1 cellular context compared by ENCODE assay signal in the genomic region with DNA sequence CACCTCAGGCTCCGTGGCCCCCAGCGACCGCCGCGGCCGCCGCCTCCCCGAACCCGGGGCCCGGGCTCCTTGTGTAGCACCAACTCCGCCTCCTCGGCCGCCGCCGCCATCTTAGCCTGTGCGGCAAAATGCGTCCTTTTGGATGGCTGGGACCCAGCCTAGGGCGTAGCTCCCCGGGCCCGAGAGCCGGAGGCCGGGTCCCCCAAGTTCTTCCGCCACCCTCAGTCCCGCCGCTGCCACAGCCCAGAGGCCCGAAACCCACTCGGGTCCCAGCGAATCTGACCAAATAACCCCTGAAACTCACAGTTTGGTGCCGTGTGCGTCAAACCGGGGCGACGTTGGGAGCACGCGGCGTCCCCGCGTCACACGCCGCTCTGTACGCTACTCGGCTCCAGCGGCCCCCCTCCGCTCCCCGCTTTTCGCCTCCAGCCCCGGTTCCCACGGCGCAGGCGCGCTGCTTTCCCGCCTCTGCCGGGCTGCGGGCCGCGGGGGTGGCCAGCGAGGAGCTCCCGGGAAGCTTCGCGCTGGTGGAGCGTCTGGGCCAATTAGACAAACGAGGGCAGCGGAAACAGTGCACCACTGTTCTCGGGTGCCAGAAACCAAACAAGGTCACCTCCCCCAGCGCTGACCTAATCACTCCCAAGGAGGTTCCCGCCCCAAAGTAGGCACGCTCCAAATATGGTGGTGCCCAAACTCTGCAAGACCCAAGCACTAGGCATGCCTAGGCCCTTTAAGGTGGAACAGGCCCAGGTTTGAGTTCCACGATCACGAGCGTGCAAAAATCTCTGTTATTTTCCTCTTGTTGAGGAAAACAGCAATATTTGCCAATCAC.
A peak's percentile ranks its signal among the peaks of the same experiment; 100 is the strongest.
TF ChIP-seq lines count a peak whose summit lies in the region.

A gene (minus strand): TSS at position 350 of the 832 bp plus-strand sequence. CDS start 39,682 bp downstream, outside the sequence.

TF ChIP-seq in HepG2, 621 proteins besides CTCF, POLR2A, EP300 and RAD21 (continued from another document and continues in another):
- TF ChIP-seq ZNF660 (CRISPR knock-in tag; IDR thresholded peaks at IDR 0.05; ENCODE audit: borderline replicate concordance, low read depth) (no peak), KDM6A (CRISPR knock-in tag; IDR thresholded peaks at IDR 0.05; ENCODE audit: low read depth) (0 out of 2 replicates have a peak, but pooled peaks have one; percentile 15), CC2D1A (CRISPR knock-in tag; IDR thresholded peaks at IDR 0.05) (0 out of 2 replicates have a peak, but pooled peaks have one; percentile 69), CENPX (CRISPR knock-in tag; IDR thresholded peaks at IDR 0.05) (no peak), BHLHE40 (IDR thresholded peaks at IDR 0.05; ENCODE audit: low read length) (no peak), ZNF101 (CRISPR knock-in tag; IDR thresholded peaks at IDR 0.05; ENCODE audit: borderline replicate concordance, low read depth) (no peak), MTA3 (CRISPR knock-in tag; IDR thresholded peaks at IDR 0.05) (no peak), ESRRA (CRISPR knock-in tag; IDR thresholded peaks at IDR 0.05; ENCODE audit: low read depth) (no peak), SYNCRIP (IDR thresholded peaks at IDR 0.05; ENCODE audit: insufficient read depth, low read depth, low read length) (no peak), PHF8 (CRISPR knock-in tag; IDR thresholded peaks at IDR 0.05) (peak; percentile 79), NCOR1 (IDR thresholded peaks at IDR 0.05; ENCODE audit: borderline replicate concordance, low read length) (no peak), IRF2 (CRISPR knock-in tag; IDR thresholded peaks at IDR 0.05) (peak; percentile 41; the same call in 1 of the 2 replicates), BCL6 (CRISPR knock-in tag; IDR thresholded peaks at IDR 0.05) (peak; percentile 41; the same call in 1 of the 2 replicates), ZNF891 (CRISPR knock-in tag; IDR thresholded peaks at IDR 0.05) (peak; percentile 72), SIX4 (CRISPR knock-in tag; IDR thresholded peaks at IDR 0.05) (peak; percentile 29; the same call in 1 of the 2 replicates), ZNF350 (CRISPR knock-in tag; IDR thresholded peaks at IDR 0.05; ENCODE audit: borderline replicate concordance, low read depth) (peak; percentile 85), ZNF556 (CRISPR knock-in tag; IDR thresholded peaks at IDR 0.05; ENCODE audit: borderline replicate concordance) (peak; percentile 26; the same call in 1 of the 2 replicates), SP140L (CRISPR knock-in tag; IDR thresholded peaks at IDR 0.05; ENCODE audit: borderline replicate concordance) (peak; percentile 65; the same call in 1 of the 2 replicates), RXRB (CRISPR knock-in tag; IDR thresholded peaks at IDR 0.05; ENCODE audit: borderline replicate concordance) (peak; percentile 62; the same call in 1 of the 2 replicates), ZZZ3 (CRISPR knock-in tag; IDR thresholded peaks at IDR 0.05; ENCODE audit: borderline replicate concordance) (peak; percentile 74; the same call in 1 of the 2 replicates), SCMH1 (CRISPR knock-in tag; IDR thresholded peaks at IDR 0.05; ENCODE audit: borderline replicate concordance) (no peak), ZC3H13 (CRISPR knock-in tag; IDR thresholded peaks at IDR 0.05) (peak; percentile 91), MYNN (CRISPR knock-in tag; IDR thresholded peaks at IDR 0.05; ENCODE audit: low read depth) (peak; percentile 72; the same call in 1 of the 2 replicates)
- TF ChIP-seq, protein P1, sequence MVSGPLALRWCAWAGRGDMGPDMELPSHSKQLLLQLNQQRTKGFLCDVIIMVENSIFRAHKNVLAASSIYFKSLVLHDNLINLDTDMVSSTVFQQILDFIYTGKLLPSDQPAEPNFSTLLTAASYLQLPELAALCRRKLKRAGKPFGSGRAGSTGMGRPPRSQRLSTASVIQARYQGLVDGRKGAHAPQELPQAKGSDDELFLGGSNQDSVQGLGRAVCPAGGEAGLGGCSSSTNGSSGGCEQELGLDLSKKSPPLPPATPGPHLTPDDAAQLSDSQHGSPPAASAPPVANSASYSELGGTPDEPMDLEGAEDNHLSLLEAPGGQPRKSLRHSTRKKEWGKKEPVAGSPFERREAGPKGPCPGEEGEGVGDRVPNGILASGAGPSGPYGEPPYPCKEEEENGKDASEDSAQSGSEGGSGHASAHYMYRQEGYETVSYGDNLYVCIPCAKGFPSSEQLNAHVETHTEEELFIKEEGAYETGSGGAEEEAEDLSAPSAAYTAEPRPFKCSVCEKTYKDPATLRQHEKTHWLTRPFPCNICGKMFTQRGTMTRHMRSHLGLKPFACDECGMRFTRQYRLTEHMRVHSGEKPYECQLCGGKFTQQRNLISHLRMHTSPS (CRISPR knock-in tag; IDR thresholded peaks at IDR 0.05; ENCODE audit: low read depth): no peak; the same call in 1 of the 2 replicates
- TF ChIP-seq, protein P2, sequence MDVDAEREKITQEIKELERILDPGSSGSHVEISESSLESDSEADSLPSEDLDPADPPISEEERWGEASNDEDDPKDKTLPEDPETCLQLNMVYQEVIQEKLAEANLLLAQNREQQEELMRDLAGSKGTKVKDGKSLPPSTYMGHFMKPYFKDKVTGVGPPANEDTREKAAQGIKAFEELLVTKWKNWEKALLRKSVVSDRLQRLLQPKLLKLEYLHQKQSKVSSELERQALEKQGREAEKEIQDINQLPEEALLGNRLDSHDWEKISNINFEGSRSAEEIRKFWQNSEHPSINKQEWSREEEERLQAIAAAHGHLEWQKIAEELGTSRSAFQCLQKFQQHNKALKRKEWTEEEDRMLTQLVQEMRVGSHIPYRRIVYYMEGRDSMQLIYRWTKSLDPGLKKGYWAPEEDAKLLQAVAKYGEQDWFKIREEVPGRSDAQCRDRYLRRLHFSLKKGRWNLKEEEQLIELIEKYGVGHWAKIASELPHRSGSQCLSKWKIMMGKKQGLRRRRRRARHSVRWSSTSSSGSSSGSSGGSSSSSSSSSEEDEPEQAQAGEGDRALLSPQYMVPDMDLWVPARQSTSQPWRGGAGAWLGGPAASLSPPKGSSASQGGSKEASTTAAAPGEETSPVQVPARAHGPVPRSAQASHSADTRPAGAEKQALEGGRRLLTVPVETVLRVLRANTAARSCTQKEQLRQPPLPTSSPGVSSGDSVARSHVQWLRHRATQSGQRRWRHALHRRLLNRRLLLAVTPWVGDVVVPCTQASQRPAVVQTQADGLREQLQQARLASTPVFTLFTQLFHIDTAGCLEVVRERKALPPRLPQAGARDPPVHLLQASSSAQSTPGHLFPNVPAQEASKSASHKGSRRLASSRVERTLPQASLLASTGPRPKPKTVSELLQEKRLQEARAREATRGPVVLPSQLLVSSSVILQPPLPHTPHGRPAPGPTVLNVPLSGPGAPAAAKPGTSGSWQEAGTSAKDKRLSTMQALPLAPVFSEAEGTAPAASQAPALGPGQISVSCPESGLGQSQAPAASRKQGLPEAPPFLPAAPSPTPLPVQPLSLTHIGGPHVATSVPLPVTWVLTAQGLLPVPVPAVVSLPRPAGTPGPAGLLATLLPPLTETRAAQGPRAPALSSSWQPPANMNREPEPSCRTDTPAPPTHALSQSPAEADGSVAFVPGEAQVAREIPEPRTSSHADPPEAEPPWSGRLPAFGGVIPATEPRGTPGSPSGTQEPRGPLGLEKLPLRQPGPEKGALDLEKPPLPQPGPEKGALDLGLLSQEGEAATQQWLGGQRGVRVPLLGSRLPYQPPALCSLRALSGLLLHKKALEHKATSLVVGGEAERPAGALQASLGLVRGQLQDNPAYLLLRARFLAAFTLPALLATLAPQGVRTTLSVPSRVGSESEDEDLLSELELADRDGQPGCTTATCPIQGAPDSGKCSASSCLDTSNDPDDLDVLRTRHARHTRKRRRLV (CRISPR knock-in tag; IDR thresholded peaks at IDR 0.05): no peak
- TF ChIP-seq, protein P3, sequence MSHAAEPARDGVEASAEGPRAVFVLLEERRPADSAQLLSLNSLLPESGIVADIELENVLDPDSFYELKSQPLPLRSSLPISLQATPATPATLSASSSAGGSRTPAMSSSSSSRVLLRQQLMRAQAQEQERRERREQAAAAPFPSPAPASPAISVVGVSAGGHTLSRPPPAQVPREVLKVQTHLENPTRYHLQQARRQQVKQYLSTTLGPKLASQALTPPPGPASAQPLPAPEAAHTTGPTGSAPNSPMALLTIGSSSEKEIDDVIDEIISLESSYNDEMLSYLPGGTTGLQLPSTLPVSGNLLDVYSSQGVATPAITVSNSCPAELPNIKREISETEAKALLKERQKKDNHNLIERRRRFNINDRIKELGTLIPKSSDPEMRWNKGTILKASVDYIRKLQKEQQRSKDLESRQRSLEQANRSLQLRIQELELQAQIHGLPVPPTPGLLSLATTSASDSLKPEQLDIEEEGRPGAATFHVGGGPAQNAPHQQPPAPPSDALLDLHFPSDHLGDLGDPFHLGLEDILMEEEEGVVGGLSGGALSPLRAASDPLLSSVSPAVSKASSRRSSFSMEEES (CRISPR knock-in tag; IDR thresholded peaks at IDR 0.05): peak; percentile 39; the same call in 1 of the 2 replicates
- TF ChIP-seq, protein P4, sequence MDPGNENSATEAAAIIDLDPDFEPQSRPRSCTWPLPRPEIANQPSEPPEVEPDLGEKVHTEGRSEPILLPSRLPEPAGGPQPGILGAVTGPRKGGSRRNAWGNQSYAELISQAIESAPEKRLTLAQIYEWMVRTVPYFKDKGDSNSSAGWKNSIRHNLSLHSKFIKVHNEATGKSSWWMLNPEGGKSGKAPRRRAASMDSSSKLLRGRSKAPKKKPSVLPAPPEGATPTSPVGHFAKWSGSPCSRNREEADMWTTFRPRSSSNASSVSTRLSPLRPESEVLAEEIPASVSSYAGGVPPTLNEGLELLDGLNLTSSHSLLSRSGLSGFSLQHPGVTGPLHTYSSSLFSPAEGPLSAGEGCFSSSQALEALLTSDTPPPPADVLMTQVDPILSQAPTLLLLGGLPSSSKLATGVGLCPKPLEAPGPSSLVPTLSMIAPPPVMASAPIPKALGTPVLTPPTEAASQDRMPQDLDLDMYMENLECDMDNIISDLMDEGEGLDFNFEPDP (CRISPR knock-in tag; conservative IDR thresholded peaks at IDR 0.05): no peak
- TF ChIP-seq, protein P5, sequence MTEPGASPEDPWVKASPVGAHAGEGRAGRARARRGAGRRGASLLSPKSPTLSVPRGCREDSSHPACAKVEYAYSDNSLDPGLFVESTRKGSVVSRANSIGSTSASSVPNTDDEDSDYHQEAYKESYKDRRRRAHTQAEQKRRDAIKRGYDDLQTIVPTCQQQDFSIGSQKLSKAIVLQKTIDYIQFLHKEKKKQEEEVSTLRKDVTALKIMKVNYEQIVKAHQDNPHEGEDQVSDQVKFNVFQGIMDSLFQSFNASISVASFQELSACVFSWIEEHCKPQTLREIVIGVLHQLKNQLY (CRISPR knock-in tag; IDR thresholded peaks at IDR 0.05): no peak; the same call in none of the 2 replicates
- TF ChIP-seq, protein P6, sequence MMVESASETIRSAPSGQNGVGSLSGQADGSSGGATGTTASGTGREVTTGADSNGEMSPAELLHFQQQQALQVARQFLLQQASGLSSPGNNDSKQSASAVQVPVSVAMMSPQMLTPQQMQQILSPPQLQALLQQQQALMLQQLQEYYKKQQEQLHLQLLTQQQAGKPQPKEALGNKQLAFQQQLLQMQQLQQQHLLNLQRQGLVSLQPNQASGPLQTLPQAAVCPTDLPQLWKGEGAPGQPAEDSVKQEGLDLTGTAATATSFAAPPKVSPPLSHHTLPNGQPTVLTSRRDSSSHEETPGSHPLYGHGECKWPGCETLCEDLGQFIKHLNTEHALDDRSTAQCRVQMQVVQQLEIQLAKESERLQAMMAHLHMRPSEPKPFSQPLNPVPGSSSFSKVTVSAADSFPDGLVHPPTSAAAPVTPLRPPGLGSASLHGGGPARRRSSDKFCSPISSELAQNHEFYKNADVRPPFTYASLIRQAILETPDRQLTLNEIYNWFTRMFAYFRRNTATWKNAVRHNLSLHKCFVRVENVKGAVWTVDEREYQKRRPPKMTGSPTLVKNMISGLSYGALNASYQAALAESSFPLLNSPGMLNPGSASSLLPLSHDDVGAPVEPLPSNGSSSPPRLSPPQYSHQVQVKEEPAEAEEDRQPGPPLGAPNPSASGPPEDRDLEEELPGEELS (CRISPR knock-in tag; IDR thresholded peaks at IDR 0.05): peak; percentile 7; the same call in 1 of the 2 replicates
- TF ChIP-seq, protein P7, sequence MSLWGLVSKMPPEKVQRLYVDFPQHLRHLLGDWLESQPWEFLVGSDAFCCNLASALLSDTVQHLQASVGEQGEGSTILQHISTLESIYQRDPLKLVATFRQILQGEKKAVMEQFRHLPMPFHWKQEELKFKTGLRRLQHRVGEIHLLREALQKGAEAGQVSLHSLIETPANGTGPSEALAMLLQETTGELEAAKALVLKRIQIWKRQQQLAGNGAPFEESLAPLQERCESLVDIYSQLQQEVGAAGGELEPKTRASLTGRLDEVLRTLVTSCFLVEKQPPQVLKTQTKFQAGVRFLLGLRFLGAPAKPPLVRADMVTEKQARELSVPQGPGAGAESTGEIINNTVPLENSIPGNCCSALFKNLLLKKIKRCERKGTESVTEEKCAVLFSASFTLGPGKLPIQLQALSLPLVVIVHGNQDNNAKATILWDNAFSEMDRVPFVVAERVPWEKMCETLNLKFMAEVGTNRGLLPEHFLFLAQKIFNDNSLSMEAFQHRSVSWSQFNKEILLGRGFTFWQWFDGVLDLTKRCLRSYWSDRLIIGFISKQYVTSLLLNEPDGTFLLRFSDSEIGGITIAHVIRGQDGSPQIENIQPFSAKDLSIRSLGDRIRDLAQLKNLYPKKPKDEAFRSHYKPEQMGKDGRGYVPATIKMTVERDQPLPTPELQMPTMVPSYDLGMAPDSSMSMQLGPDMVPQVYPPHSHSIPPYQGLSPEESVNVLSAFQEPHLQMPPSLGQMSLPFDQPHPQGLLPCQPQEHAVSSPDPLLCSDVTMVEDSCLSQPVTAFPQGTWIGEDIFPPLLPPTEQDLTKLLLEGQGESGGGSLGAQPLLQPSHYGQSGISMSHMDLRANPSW (CRISPR knock-in tag; IDR thresholded peaks at IDR 0.05; ENCODE audit: borderline replicate concordance): no peak; the same call in 1 of the 2 replicates
- TF ChIP-seq, protein P8, sequence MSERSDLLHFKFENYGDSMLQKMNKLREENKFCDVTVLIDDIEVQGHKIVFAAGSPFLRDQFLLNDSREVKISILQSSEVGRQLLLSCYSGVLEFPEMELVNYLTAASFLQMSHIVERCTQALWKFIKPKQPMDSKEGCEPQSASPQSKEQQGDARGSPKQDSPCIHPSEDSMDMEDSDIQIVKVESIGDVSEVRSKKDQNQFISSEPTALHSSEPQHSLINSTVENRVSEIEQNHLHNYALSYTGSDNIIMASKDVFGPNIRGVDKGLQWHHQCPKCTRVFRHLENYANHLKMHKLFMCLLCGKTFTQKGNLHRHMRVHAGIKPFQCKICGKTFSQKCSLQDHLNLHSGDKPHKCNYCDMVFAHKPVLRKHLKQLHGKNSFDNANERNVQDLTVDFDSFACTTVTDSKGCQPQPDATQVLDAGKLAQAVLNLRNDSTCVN (CRISPR knock-in tag; IDR thresholded peaks at IDR 0.05; ENCODE audit: borderline replicate concordance): peak; percentile 53; the same call in 1 of the 2 replicates
